Comparison of ENCODE assay signal across 1 cellular context in genomic region chr5:181241393-181241975, GRCh38.
TF ChIP-seq lines count a peak whose summit lies in the region.

No MANE protein-coding gene starts in this region.

TF ChIP-seq in H1, 55 proteins besides CTCF, POLR2A, EP300 and RAD21:
- TF ChIP-seq JUND (IDR thresholded peaks at IDR 0.05; ENCODE audit: low read length) (no peak), SIN3A (conservative IDR thresholded peaks at IDR 0.05 in 1 of 2, IDR thresholded peaks at IDR 0.05 in 1 of 2; ENCODE audit: low read depth in 1 of 2, low read length in 2 of 2) (0 out of 4 replicates have a peak, but pooled peaks of 1 of the 2 experiments have one; percentile 12), POLR2AphosphoS5 (IDR thresholded peaks at IDR 0.05; ENCODE audit: low read depth, low read length) (peak; percentile 46)
